31 cellular contexts compared by ENCODE assay signal in the genomic region with DNA sequence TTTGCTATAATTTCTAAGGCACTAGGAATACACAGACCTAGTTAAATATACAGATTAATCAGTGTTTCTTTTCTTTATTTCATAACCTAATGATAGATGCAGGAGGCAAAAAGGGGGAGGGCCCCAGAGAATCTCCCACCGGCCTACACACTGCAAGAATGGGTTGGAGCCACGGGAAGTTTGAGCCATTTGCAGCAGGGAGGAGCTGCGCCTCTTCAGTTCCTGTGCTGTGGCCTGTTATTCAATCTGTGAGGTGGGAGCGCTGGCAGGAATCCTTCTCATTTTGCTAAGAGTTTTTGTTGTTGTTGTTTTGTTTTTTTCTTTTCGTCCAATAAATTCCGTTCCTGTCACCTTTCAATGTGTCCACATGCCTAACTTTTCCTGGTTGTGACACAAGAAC.
"Had no signal": no experiment of that assay in that cellular context is flagged by ENCODE, and none has a peak within 500 bp of the region (broad histone marks: within the 10 kb centered on the region; RNA-seq: fewer than 3 reads in every experiment).

No MANE protein-coding gene starts in this region.

- H3K27ac ChIP-seq: epithelial cell of prostate, esophagus squamous epithelium, left lung, parathyroid adenoma, psoas muscle, sigmoid colon, tibial nerve had no signal

- H3K4me1 ChIP-seq: esophagus squamous epithelium, left lung, parathyroid adenoma, psoas muscle, sigmoid colon, tibial nerve had no signal

- H3K27me3 Mint-ChIP-seq: activated B cell treated with CpG ODN at 0.5 μM for 24 hours; activated CD4-positive, alpha-beta T cell treated with anti-CD3 and anti-CD28 coated beads for 36 hours; activated CD8-positive, alpha-beta memory T cell treated with anti-CD3 and anti-CD28 coated beads, Interleukin-2, amount 10 ng/mL, durations not matched to agents 7 days and 5 days; central memory CD8-positive, alpha-beta T cell; dendritic cell treated with granulocyte-macrophage colony-stimulating factor and Interleukin-4, amounts not matched to agents 40 ng/mL and 50 ng/mL, for 4 days; natural killer cell treated with Interleukin-12 subunit alpha and Interleukin-12 subunit beta and Interleukin-15 and Interleukin-18, amount 100 ng/mL, for 72 hours; T-helper 17 cell had no signal

- H3K36me3 Mint-ChIP-seq: activated CD8-positive, alpha-beta memory T cell treated with anti-CD3 and anti-CD28 coated beads, Interleukin-2, amount 10 ng/mL, durations not matched to agents 7 days and 5 days; activated naive CD4-positive, alpha-beta T cell treated with anti-CD3 and anti-CD28 coated beads, Interleukin-2, amount 50 U/mL, for 72 hours; immature natural killer cell; natural killer cell treated with Interleukin-12 subunit alpha and Interleukin-12 subunit beta and Interleukin-15 and Interleukin-18, amount 100 ng/mL, for 72 hours had no signal

- H3K27ac Mint-ChIP-seq: activated B cell treated with CpG ODN at 0.5 μM for 24 hours; activated CD4-positive, alpha-beta T cell treated with anti-CD3 and anti-CD28 coated beads for 36 hours; activated CD8-positive, alpha-beta memory T cell treated with anti-CD3 and anti-CD28 coated beads, Interleukin-2, amount 10 ng/mL, durations not matched to agents 7 days and 5 days; activated CD8-positive, alpha-beta T cell treated with anti-CD3 and anti-CD28 coated beads, Interleukin-2, amount 10 ng/mL, durations not matched to agents 7 days and 5 days; activated naive CD4-positive, alpha-beta T cell treated with anti-CD3 and anti-CD28 coated beads, Interleukin-2, amount 50 U/mL, for 72 hours; activated T-cell treated with anti-CD3 and anti-CD28 coated beads, Interleukin-2, amount 50 U/mL, for 72 hours; dendritic cell treated with granulocyte-macrophage colony-stimulating factor and Interleukin-4, amounts not matched to agents 40 ng/mL and 50 ng/mL, for 4 days; immature natural killer cell; natural killer cell treated with Interleukin-12 subunit alpha and Interleukin-12 subunit beta and Interleukin-15 and Interleukin-18, amount 100 ng/mL, for 72 hours; T-helper 17 cell had no signal

- H3K27me3 ChIP-seq: esophagus squamous epithelium, left lung, sigmoid colon, tibial nerve had no signal

- DNase-seq: activated B cell treated with CpG ODN at 0.5 μM for 24 hours; activated CD4-positive, alpha-beta T cell treated with anti-CD3 and anti-CD28 coated beads for 36 hours; activated CD8-positive, alpha-beta memory T cell treated with anti-CD3 and anti-CD28 coated beads, Interleukin-2, amount 10 ng/mL, durations not matched to agents 7 days and 5 days; activated CD8-positive, alpha-beta T cell treated with anti-CD3 and anti-CD28 coated beads, Interleukin-2, amount 10 ng/mL, durations not matched to agents 7 days and 5 days; activated naive CD4-positive, alpha-beta T cell; activated T-cell treated with anti-CD3 and anti-CD28 coated beads, Interleukin-2, amount 50 U/mL, for 72 hours; anterior cingulate cortex; effector CD4-positive, alpha-beta T cell; esophagus squamous epithelium; glutamatergic neuron; hippocampal formation; immature natural killer cell; left lung; mucosa of descending colon; occipital lobe; psoas muscle; sigmoid colon; small intestine; stimulated activated CD4-positive, alpha-beta T cell treated with anti-CD3 and anti-CD28 coated beads, Interleukin-15, amount 100 ng/mL, for 24 hours; stimulated activated CD4-positive, alpha-beta T cell treated with anti-CD3 and anti-CD28 coated beads, Interleukin-2, amount 100 ng/mL, for 24 hours; stimulated activated naive CD4-positive, alpha-beta T cell; T-helper 17 cell; T1000 had no signal

- H3K4me3 ChIP-seq: esophagus squamous epithelium, left lung, lung, mucosa of descending colon, psoas muscle, sigmoid colon, tibial nerve had no signal

- ATAC-seq: activated CD4-positive, alpha-beta T cell treated with anti-CD3 and anti-CD28 coated beads for 36 hours; activated CD8-positive, alpha-beta memory T cell treated with anti-CD3 and anti-CD28 coated beads, Interleukin-2, amount 10 ng/mL, durations not matched to agents 7 days and 5 days; activated CD8-positive, alpha-beta T cell treated with anti-CD3 and anti-CD28 coated beads, Interleukin-2, amount 10 ng/mL, durations not matched to agents 7 days and 5 days; activated naive CD4-positive, alpha-beta T cell treated with anti-CD3 and anti-CD28 coated beads, Interleukin-2, amount 50 U/mL, for 72 hours; activated T-cell treated with anti-CD3 and anti-CD28 coated beads, Interleukin-2, amount 50 U/mL, for 72 hours; left lung; mucosa of descending colon; natural killer cell treated with Interleukin-12 subunit alpha and Interleukin-12 subunit beta and Interleukin-15 and Interleukin-18, amount 100 ng/mL, for 72 hours; psoas muscle; T-helper 17 cell had no signal

- H3K36me3 ChIP-seq: esophagus squamous epithelium, left lung, sigmoid colon, tibial nerve had no signal

- H2AFZ ChIP-seq: parathyroid adenoma had no signal

- H3K4me1 Mint-ChIP-seq: activated B cell treated with CpG ODN at 0.5 μM for 24 hours; activated CD4-positive, alpha-beta T cell treated with anti-CD3 and anti-CD28 coated beads for 36 hours; activated CD8-positive, alpha-beta memory T cell treated with anti-CD3 and anti-CD28 coated beads, Interleukin-2, amount 10 ng/mL, durations not matched to agents 7 days and 5 days; central memory CD8-positive, alpha-beta T cell; immature natural killer cell; T-helper 17 cell had no signal

- H3K4me3 Mint-ChIP-seq: activated B cell treated with CpG ODN at 0.5 μM for 24 hours; activated CD4-positive, alpha-beta T cell treated with anti-CD3 and anti-CD28 coated beads for 36 hours; activated CD8-positive, alpha-beta memory T cell treated with anti-CD3 and anti-CD28 coated beads, Interleukin-2, amount 10 ng/mL, durations not matched to agents 7 days and 5 days; activated CD8-positive, alpha-beta T cell treated with anti-CD3 and anti-CD28 coated beads, Interleukin-2, amount 10 ng/mL, durations not matched to agents 7 days and 5 days; activated T-cell treated with anti-CD3 and anti-CD28 coated beads, Interleukin-2, amount 50 U/mL, for 72 hours; central memory CD8-positive, alpha-beta T cell; dendritic cell treated with granulocyte-macrophage colony-stimulating factor and Interleukin-4, amounts not matched to agents 40 ng/mL and 50 ng/mL, for 4 days; immature natural killer cell; natural killer cell treated with Interleukin-12 subunit alpha and Interleukin-12 subunit beta and Interleukin-15 and Interleukin-18, amount 100 ng/mL, for 72 hours; T-helper 17 cell had no signal

- H3K9me3 Mint-ChIP-seq: activated B cell treated with CpG ODN at 0.5 μM for 24 hours had no signal

- H3K9ac ChIP-seq: parathyroid adenoma had no signal

- H3K9me3 ChIP-seq: esophagus squamous epithelium, left lung, mucosa of descending colon, psoas muscle, sigmoid colon, tibial nerve had no signal
